In the genomic region with DNA sequence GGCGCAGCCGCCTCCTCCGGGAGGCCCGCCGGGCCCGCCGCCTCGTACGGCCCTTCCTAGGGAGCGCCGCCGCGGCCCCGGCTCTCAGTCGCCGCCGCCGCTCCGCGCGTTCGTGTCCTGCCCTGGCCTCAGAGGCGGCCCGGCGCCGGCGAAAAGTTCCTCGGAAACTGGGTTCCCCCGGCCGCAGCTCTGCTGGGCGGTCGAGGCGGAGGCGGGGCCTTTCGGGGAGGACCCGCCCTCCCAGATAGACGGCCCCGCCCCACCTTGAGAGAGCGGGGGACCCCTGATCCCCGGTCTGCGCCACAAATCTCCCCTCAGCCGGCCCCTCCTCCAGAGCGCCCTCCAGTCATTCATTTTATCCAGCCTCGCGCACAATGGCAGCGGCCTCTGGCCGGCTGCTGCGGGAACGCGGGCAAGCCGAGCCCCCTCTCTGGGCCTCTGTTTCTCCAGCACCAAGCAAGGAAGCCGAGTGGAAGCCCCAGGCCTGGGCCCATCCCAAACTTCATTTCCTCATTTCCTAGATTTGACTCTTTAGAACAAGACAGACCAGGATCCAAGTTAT, we compare ENCODE assay signal across 8 cellular contexts. TPM values are rescaled to one million over a fixed set of nuclear protein-coding genes. Genes with fewer than 3 reads are reported as not detected.
A peak's percentile ranks its signal among the peaks of the same experiment; 100 is the strongest.
DNase-seq lines count a peak whose midpoint lies in the region; TF ChIP-seq lines count a peak whose summit lies in the region.

A gene (minus strand): TSS at position 169 of the 562 bp plus-strand sequence. CDS start 169 bp downstream, outside the sequence.

- peak; percentile 74 for DNase-seq in NCI-H1436 (lab: John Stamatoyannopoulos, UW)
- no peak for DNase-seq in NCI-H1436 treated with DMSO at 0.1 percent for 48 hours (lab: John Stamatoyannopoulos, UW)
- DNase-seq in HFFc6: no peak
- peak; percentile 68 for DNase-seq in NCI-H460 (ENCODE audit: extremely low read depth, low read depth)
- DNase-seq in activated T-cell treated with anti-CD3 and anti-CD28 coated beads for 48 hours (ENCODE audit: low read depth): peak; percentile 71
- DNase-seq in myocyte (ENCODE audit: low read depth): peak; percentile 77

- H3K4me1 Mint-ChIP-seq in HFFc6 (ENCODE audit: low read depth): peaks cover 74% of the 10 kb centered on the region

- H3K4me3 ChIP-seq in esophagus (ENCODE audit: low read depth in 1 of 2, low read length in 2 of 2): peak within 1 kb of the TSS; percentile 75 to 94
- peak within 1 kb of the TSS; percentile 67 to 93 (median 82) for H3K4me3 ChIP-seq in subcutaneous abdominal adipose tissue (ENCODE audit: low read depth in 1 of 5, low read length in 5 of 5)

- H3K27ac ChIP-seq in esophagus (ENCODE audit: low read depth in 2 of 2, low read length in 1 of 2): peak within 1 kb of the TSS; percentile 96 to 97
- peak within 1 kb of the TSS; percentile 99 for H3K27ac ChIP-seq in subcutaneous abdominal adipose tissue (ENCODE audit: low read depth, low read length)

- no peaks in the 10 kb centered on the region for H3K9me3 Mint-ChIP-seq in HFFc6

- peaks cover 10 to 42% of the 10 kb centered on the region in 2 donors for H3K4me1 ChIP-seq in esophagus (ENCODE audit: control insufficient read depth in 2 of 2, insufficient read depth in 2 of 2, low read length in 1 of 2)
- H3K4me1 ChIP-seq in subcutaneous abdominal adipose tissue (ENCODE audit: control insufficient read depth in 5 of 5, insufficient read depth in 5 of 5, low read length in 5 of 5): peaks cover 34 to 85% (median 66%) of the 10 kb centered on the region in 5 donors

- peak within 1 kb of the TSS; percentile 97 for H3K27ac Mint-ChIP-seq in HFFc6

- peak within 1 kb of the TSS; percentile 90 for H3K4me3 Mint-ChIP-seq in HFFc6

- TF ChIP-seq CTCF in HFFc6 (IDR thresholded peaks at IDR 0.05): no peak

- peak within 1 kb of the TSS; percentile 93 to 99 (median 96) for H3K9ac ChIP-seq in subcutaneous abdominal adipose tissue (ENCODE audit: low read length in 5 of 5)

- H3K36me3 ChIP-seq in esophagus (ENCODE audit: control insufficient read depth in 2 of 2, insufficient read depth in 2 of 2, low read length in 1 of 2): no peaks in the 10 kb centered on the region
- H3K36me3 ChIP-seq in subcutaneous abdominal adipose tissue (ENCODE audit: control insufficient read depth in 5 of 5, insufficient read depth in 5 of 5, low read length in 5 of 5): peaks cover 0 to 2% (median 0%) of the 10 kb centered on the region in 5 donors

- peaks cover 5% of the 10 kb centered on the region for H3K36me3 Mint-ChIP-seq in HFFc6 (ENCODE audit: low read depth)

- H3K27me3 Mint-ChIP-seq in HFFc6 (ENCODE audit: insufficient read depth): peaks cover 11% of the 10 kb centered on the region

- H3K9me3 ChIP-seq in esophagus (ENCODE audit: control insufficient read depth in 2 of 2, insufficient read depth in 1 of 2, low read depth in 1 of 2, low read length in 1 of 2) (no peaks in the 10 kb centered on the region), subcutaneous abdominal adipose tissue (ENCODE audit: control insufficient read depth in 5 of 5, low read length in 5 of 5) (no peaks in the 10 kb centered on the region)

- WGBS in esophagus, 2 donors: 2 to 4% methylated on average over 50 to 52 of the region's 52 CpGs

- no peaks in the 10 kb centered on the region for H3K27me3 ChIP-seq in esophagus (ENCODE audit: control insufficient read depth in 1 of 2, insufficient read depth in 2 of 2, low read length in 2 of 2)
- H3K27me3 ChIP-seq in subcutaneous abdominal adipose tissue (ENCODE audit: control insufficient read depth in 5 of 5, insufficient read depth in 4 of 5, low read length in 5 of 5): no peaks in the 10 kb centered on the region

RNA-seq across cellular contexts. Expression of the gene that starts here (rescaled TPM):
- total RNA-seq in HFFc6 (2021; fragmentation: NEBNext Ultra II Directional; extraction: Animal tissue kit (Norgen Biotek cat#: 25700)): 10 to 100 TPM; 34.9 to 51.7 (median 40.5) TPM
- total RNA-seq in NCI-H460 (2014; rRNA removed; shearing (Covaris generic)): 72.5 and 74.8 TPM in 2 replicates
- polyA plus RNA-seq in NCI-H460 (2014; cell fraction: nucleus; rRNA removed): 528 and 537 TPM in 2 replicates
- 100 to 1,000 TPM in 1 of 2 donors, 10 to 100 TPM in 1; 95.1 to 116 TPM for polyA plus RNA-seq in esophagus
- total RNA-seq in myocyte: 153 and 348 TPM in 2 replicates
- polyA plus RNA-seq in myocyte (2012): 82.8 TPM

Comparison
In these comparisons a context has a peak if more than half of its experiments do, and no peak if none do; other contexts are left out.
1. DNase-seq: peak in NCI-H1436 (single experiment), NCI-H460 (single experiment), activated T-cell treated with anti-CD3 and anti-CD28 coated beads for 48 hours (single experiment) and myocyte (single experiment); none in NCI-H1436 treated with DMSO at 0.1 percent for 48 hours (single experiment) and HFFc6 (single experiment).